1 cellular context compared by ENCODE assay signal in genomic region chr16:27429330-27429871, GRCh38.
TF ChIP-seq lines count a peak whose summit lies in the region.

No MANE protein-coding gene starts in this region.

TF ChIP-seq in HepG2, 621 proteins besides CTCF, POLR2A, EP300 and RAD21 (continued from another document):
- TF ChIP-seq ZFP91 (CRISPR knock-in tag; IDR thresholded peaks at IDR 0.05; ENCODE audit: borderline replicate concordance) (no peak), RAD51 (IDR thresholded peaks at IDR 0.05; ENCODE audit: borderline replicate concordance) (no peak), ZNF770 (CRISPR knock-in tag; IDR thresholded peaks at IDR 0.05) (peak; percentile 52; the same call in 1 of the 2 replicates), TOE1 (CRISPR knock-in tag; IDR thresholded peaks at IDR 0.05) (no peak), ZBTB21 (CRISPR knock-in tag; IDR thresholded peaks at IDR 0.05) (no peak), REPIN1 (CRISPR knock-in tag; IDR thresholded peaks at IDR 0.05; ENCODE audit: borderline replicate concordance, low read depth) (no peak), FOSL2 (CRISPR knock-in tag; IDR thresholded peaks at IDR 0.05) (0 out of 2 replicates have a peak, but pooled peaks have one; percentile 18), FOXP1 (IDR thresholded peaks at IDR 0.05) (no peak), FOXP1 (CRISPR knock-in tag; IDR thresholded peaks at IDR 0.05) (no peak), MLX (CRISPR knock-in tag; IDR thresholded peaks at IDR 0.05) (no peak)
